In the genomic region with DNA sequence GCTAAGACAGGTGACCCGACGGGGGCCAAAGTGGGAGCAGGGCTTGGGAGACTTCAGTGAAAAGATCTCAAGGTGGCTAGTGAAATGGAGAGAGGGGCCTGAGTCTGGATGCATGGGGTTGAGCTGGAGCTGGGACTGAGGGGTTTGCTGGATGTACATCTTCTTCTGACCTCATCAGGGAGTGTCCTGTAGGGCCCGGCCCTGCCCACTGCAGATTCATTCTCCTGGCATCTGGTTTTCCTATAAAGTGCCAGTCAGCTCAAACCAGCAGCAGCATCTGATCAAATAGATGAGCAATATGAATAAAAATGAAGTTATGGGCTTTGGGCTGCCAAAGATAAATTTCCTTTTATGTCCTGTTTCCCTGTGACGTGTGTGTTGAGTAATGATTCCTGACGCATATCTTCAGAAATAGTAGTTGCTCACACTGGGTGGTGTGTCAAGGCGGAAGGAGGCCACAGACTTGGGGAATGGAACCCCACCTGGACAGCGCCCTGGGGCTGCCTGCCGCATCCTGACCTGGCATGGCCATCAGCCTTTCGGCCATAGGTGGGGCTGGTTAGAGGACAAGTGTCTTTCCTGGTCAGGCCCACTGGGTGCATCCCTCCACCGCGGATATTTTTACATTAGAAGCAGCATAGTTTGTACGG, we compare ENCODE assay signal across 11 cellular contexts.
DNase-seq lines count a peak whose midpoint lies in the region; TF ChIP-seq lines count a peak whose summit lies in the region.
"Had no signal": no experiment of that assay in that cellular context is flagged by ENCODE, and none has a peak within 500 bp of the region (broad histone marks: within the 10 kb centered on the region; RNA-seq: fewer than 3 reads in every experiment).

No MANE protein-coding gene starts in this region.

- TF ChIP-seq CTCF in fibroblast of the aortic adventitia (IDR thresholded peaks at IDR 0.05; ENCODE audit: insufficient read depth, low read length), result no peak

- no peak overlapping the region for H3K4me3 ChIP-seq in fibroblast of the aortic adventitia (ENCODE audit: low read depth, low read length)

- in situ Hi-C loops in G401 (cut with HindIII; ENCODE audit: low sequenced_read_pairs), result no loop called here

- peak; percentile 99 for DNase-seq in HCEC 1CT
- DNase-seq in SW480 (ENCODE audit: low spot score), result peak; percentile 54
- DNase-seq in fibroblast of the aortic adventitia (ENCODE audit: low read depth), result peak; percentile 96
- DNase-seq in superior temporal gyrus (ENCODE audit: extremely low spot score), result peak; percentile 56
- DNase-seq in NCI-H69 (lab: John Stamatoyannopoulos, UW), result no peak
- no peak for DNase-seq in G401 (ENCODE audit: low spot score)
- DNase-seq in NCI-H526 (lab: John Stamatoyannopoulos, UW), result no peak
- DNase-seq: aorta; natural killer cell; NCI-H1105; stimulated activated CD4-positive, alpha-beta T cell treated with anti-CD3 and anti-CD28 coated beads, Interleukin-4, amount 100 ng/mL, for 4 hours had no signal

Comparison
In these comparisons a context has a peak if more than half of its experiments do, and no peak if none do; other contexts are left out.
1. DNase-seq: peak in HCEC 1CT (single experiment), SW480 (single experiment), fibroblast of the aortic adventitia (single experiment) and superior temporal gyrus (single experiment); none in NCI-H69 (single experiment), G401 (single experiment) and NCI-H526 (0 of 2).